ENCODE assay signal across 16 cellular contexts in the genomic region with DNA sequence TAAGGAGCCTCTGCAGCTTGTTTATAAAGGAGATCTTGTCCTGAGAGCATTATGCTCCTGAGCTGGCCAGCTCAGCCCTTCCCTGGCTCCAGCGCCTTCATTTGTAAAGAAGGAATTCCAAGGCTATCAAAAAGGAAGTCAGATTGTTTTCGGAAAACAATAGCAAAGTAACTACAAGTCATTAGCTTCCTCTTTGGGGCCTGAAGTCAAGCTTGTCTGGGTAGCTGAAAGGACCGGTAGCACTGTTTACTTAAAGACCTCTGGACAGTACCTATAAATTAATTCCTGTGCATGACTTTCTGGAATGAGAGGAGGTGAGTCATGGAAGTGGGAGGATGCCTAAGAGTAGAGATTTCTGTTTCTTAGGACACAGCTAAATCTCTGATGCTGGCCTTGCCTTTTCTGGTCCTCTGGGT. TPM values are rescaled to one million over a fixed set of nuclear protein-coding genes. Genes with fewer than 3 reads are reported as not detected.
DNase-seq lines count a peak whose midpoint lies in the region; ATAC-seq and TF ChIP-seq lines count a peak whose summit lies in the region.
"Had no signal": no experiment of that assay in that cellular context is flagged by ENCODE, and none has a peak within 500 bp of the region (broad histone marks: within the 10 kb centered on the region; RNA-seq: fewer than 3 reads in every experiment).

No MANE protein-coding gene starts in this region.

- H3K36me3 ChIP-seq in right atrium auricular region = no peaks in the 10 kb centered on the region
- H3K36me3 ChIP-seq in aorta (ENCODE audit: control insufficient read depth in 1 of 2, insufficient read depth in 2 of 2, low read length in 1 of 2) = no peaks in the 10 kb centered on the region
- no peaks in the 10 kb centered on the region for H3K36me3 ChIP-seq in body of pancreas (replicated peaks in 1 of 2; ENCODE audit: insufficient read depth in 1 of 2, low read depth in 2 of 2)
- H3K36me3 ChIP-seq: BLaER1 treated with 17β-estradiol and CSF1 and Interleukin-3, amounts not matched to agents 10 nM and 100 nM; transverse colon had no signal

- H3K27ac ChIP-seq in right atrium auricular region (no peak overlapping the region), aorta (ENCODE audit: low read depth in 1 of 2, low read length in 2 of 2) (peak overlapping the region; percentile 25 to 36), body of pancreas (no peak overlapping the region)
- H3K27ac ChIP-seq: BLaER1 treated with 17β-estradiol and CSF1 and Interleukin-3, amounts not matched to agents 10 nM and 100 nM; skin epidermis; transverse colon had no signal

- H3K4me3 ChIP-seq in right atrium auricular region = no peak overlapping the region
- H3K4me3 ChIP-seq in cardiac fibroblast (replicated peaks in 1 of 2; ENCODE audit: low read depth in 2 of 2, low read length in 2 of 2) = no peak overlapping the region
- no peak overlapping the region for H3K4me3 ChIP-seq in aorta (ENCODE audit: low read length in 2 of 2)
- no peak overlapping the region for H3K4me3 ChIP-seq in body of pancreas
- H3K4me3 ChIP-seq: BLaER1 treated with 17β-estradiol and CSF1 and Interleukin-3, amounts not matched to agents 10 nM and 100 nM; skin epidermis; transverse colon had no signal

- H3K9me3 ChIP-seq in right atrium auricular region = no peaks in the 10 kb centered on the region
- no peaks in the 10 kb centered on the region for H3K9me3 ChIP-seq in aorta (ENCODE audit: control insufficient read depth, low read length)
- no peaks in the 10 kb centered on the region for H3K9me3 ChIP-seq in body of pancreas
- H3K9me3 ChIP-seq: BLaER1 treated with 17β-estradiol and CSF1 and Interleukin-3, amounts not matched to agents 10 nM and 100 nM; transverse colon had no signal

- intact Hi-C loops in Right ventricle myocardium superior (cut with DNase I) = no loop called here
- intact Hi-C loops in aorta (cut with DNase I) = no loop called here
- intact Hi-C loops in body of pancreas (cut with DNase I) = no loop called here

- H3K27me3 ChIP-seq in right atrium auricular region (no peaks in the 10 kb centered on the region), aorta (ENCODE audit: control insufficient read depth in 1 of 2, insufficient read depth in 2 of 2, low read length in 1 of 2) (no peaks in the 10 kb centered on the region), body of pancreas (no peaks in the 10 kb centered on the region)
- H3K27me3 ChIP-seq: BLaER1 treated with 17β-estradiol and CSF1 and Interleukin-3, amounts not matched to agents 10 nM and 100 nM had no signal

- TF ChIP-seq POLR2A in body of pancreas (IDR thresholded peaks at IDR 0.05) = no peak

- DNase-seq in Right ventricle myocardium superior = no peak
- DNase-seq in right atrium auricular region (ENCODE audit: low spot score) = no peak
- DNase-seq in cardiac fibroblast (ENCODE audit: low read depth in 2 of 2) = peak; percentile 58 to 62
- DNase-seq in iPS DF 4.7 (ENCODE audit: extremely low read depth, low spot score) = peak; percentile 14
- DNase-seq in aorta = no peak
- no peak for DNase-seq in body of pancreas
- no peak for DNase-seq in activated T-cell treated with anti-CD3 and anti-CD28 coated beads for 4 hours
- DNase-seq: 8988T; activated CD4-positive, alpha-beta memory T cell treated with anti-CD3 and anti-CD28 coated beads, Interleukin-2, amount 10 ng/mL, durations not matched to agents 7 days and 5 days; NCI-H774; occipital lobe; transverse colon had no signal

- peak; percentile 20 for ATAC-seq in Right ventricle myocardium superior (ENCODE audit: poor library complexity)
- ATAC-seq in aorta (ENCODE audit: low FRiP score) = no peak
- no peak for ATAC-seq in body of pancreas
- no peak for ATAC-seq in HG02884 (IDR thresholded peaks at IDR 0.05; ENCODE audit: unreplicated experiment)
- ATAC-seq: Panc1 had no signal

- H3K4me1 ChIP-seq in right atrium auricular region (peaks cover 0 to 2% of the 10 kb centered on the region in 2 donors), aorta (ENCODE audit: control insufficient read depth in 1 of 2, insufficient read depth in 2 of 2, low read length in 2 of 2) (peaks cover 4 to 9% of the 10 kb centered on the region in 2 donors), body of pancreas (no peaks in the 10 kb centered on the region)
- H3K4me1 ChIP-seq: BLaER1 treated with 17β-estradiol and CSF1 and Interleukin-3, amounts not matched to agents 10 nM and 100 nM; transverse colon had no signal

- TF ChIP-seq CTCF in right atrium auricular region (IDR thresholded peaks at IDR 0.05) = no peak
- TF ChIP-seq CTCF in cardiac fibroblast (IDR thresholded peaks at IDR 0.05; ENCODE audit: low read depth, low read length) = no peak
- no peak for TF ChIP-seq CTCF in body of pancreas (IDR thresholded peaks at IDR 0.05)

- 36 to 40% methylated on average over 3 of the region's 3 CpGs for WGBS in aorta, 2 donors
- 37 to 43% methylated on average over 3 of the region's 3 CpGs for WGBS in body of pancreas, 2 donors

RNA-seq across cellular contexts. Expression of gene GJA5, which starts 20.7 kb away (rescaled TPM):
- total RNA-seq in Right ventricle myocardium superior = 8.1 TPM
- 100 to 1,000 TPM; 114 to 126 TPM for total RNA-seq in right atrium auricular region
- total RNA-seq in aorta = 10 to 100 TPM; 59.1 to 77.2 TPM
- 10 to 100 TPM in 1 of 2 donors, 1 to 10 TPM in 1; 7.5 to 17.6 TPM for polyA plus RNA-seq in aorta
- 1 to 10 TPM in 1 of 2 donors, under 1 TPM in 1; 0.99 to 8.8 TPM for total RNA-seq in body of pancreas
- total RNA-seq: activated CD4-positive, alpha-beta memory T cell treated with anti-CD3 and anti-CD28 coated beads, Interleukin-2, amount 10 ng/mL, durations not matched to agents 7 days and 5 days had no signal

Comparison
In these comparisons a context has a peak if more than half of its experiments do, and no peak if none do; other contexts are left out.
1. DNase-seq: peak in cardiac fibroblast (2 of 2) and iPS DF 4.7 (single experiment); none in Right ventricle myocardium superior (single experiment), right atrium auricular region (single experiment), aorta (0 of 2), body of pancreas (0 of 4) and activated T-cell treated with anti-CD3 and anti-CD28 coated beads for 4 hours (single experiment).
2. H3K27ac ChIP-seq: peak in aorta (2 of 2); none in right atrium auricular region (0 of 2) and body of pancreas (0 of 4).